Comparison of ENCODE assay signal across 8 cellular contexts in the genomic region with DNA sequence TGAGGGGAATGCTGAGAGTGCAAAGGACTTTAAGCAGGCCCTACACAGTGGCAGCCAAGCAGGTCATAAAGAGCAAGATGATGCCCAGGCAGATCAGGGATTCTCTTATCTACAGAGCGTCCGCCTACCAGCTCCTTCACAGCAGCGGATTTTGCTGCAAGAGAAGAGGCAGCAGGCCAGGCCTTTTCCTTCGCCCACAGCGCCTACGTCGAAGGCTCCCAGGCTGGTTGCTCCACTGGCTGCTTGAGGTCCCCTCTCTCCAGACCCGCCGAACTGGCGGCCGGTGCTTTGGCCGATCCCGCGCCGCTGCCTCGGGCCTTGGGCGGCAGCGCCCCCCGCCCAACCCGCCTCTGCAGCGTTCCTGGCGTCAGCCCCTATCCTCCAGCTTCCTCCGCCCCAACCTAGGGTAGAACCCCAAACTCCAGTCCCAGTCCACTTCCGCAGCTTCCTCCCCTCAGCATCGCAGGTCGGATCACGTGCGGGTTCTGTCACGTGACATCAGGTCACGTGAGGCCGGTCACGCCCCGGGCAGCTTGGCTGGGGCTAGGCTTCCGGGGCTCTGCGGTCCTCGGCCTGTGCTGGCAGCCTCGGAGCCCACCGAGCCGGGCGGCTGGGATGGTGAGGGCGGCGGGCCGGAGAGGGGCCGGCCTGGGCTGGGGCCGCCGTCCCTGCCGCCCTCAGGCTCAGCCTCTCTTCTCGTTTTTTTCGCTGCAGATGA. TPM values are rescaled to one million over a fixed set of nuclear protein-coding genes. Genes with fewer than 3 reads are reported as not detected.
A peak's percentile ranks its signal among the peaks of the same experiment; 100 is the strongest.
DNase-seq lines count a peak whose midpoint lies in the region; ATAC-seq and TF ChIP-seq lines count a peak whose summit lies in the region.
"Not testable (repeated sequence)": the region's sequence is repeated elsewhere in the genome, so short reads cannot be mapped to it uniquely, and the experiment has no call there.

WASHC2C (plus strand) TSS at position 564 of the 718 bp plus-strand sequence; CDS start at position 616, 52 bp downstream.

- H3F3A ChIP-seq in GM23338 (replicated peaks; ENCODE audit: low read depth), result not testable (repeated sequence)

- H3K4me1 ChIP-seq in GM23338 (ENCODE audit: insufficient read depth); Karpas-422 (ENCODE audit: low read length): not testable (repeated sequence)

- H3K9me3 ChIP-seq in Karpas-422 (ENCODE audit: low read length), result not testable (repeated sequence)

- not testable (repeated sequence) for H3K27me3 ChIP-seq in GM23338 (ENCODE audit: insufficient read depth); Karpas-422 (ENCODE audit: low read length)

- H3K4me1 Mint-ChIP-seq in GM23338; activated T-helper 2 cell treated with anti-CD3 and anti-CD28 coated beads, Interferon-gamma antibody, Interleukin-2, Interleukin-4, amounts not matched to agents 10 μg/mL and 5 μg/mL and 100 μg/mL, durations not matched to agents 14 hours and 24 hours and 36 hours (ENCODE audit: low read depth): not testable (repeated sequence)

- peak within 1 kb of the TSS; percentile 77 for H3K4me3 Mint-ChIP-seq in GM23338
- peak within 1 kb of the TSS; percentile 82 for H3K4me3 Mint-ChIP-seq in activated T-helper 2 cell treated with anti-CD3 and anti-CD28 coated beads, Interferon-gamma antibody, Interleukin-2, Interleukin-4, amounts not matched to agents 10 μg/mL and 5 μg/mL and 100 μg/mL, durations not matched to agents 14 hours and 24 hours and 36 hours (ENCODE audit: low read depth)

- not testable (repeated sequence) for H3K9me2 ChIP-seq in GM23338 (ENCODE audit: insufficient read depth); Karpas-422 (replicated peaks; ENCODE audit: insufficient read depth, low read length)

- H3K9ac ChIP-seq in Karpas-422 (ENCODE audit: low read length), result peak within 1 kb of the TSS; percentile 78

- not testable (repeated sequence) for H3K79me2 ChIP-seq in GM23338 (replicated peaks; ENCODE audit: insufficient read depth); Karpas-422 (ENCODE audit: low read length)

- not testable (repeated sequence) for H2AFZ ChIP-seq in GM23338
- peak within 1 kb of the TSS; percentile 81; the same call in 1 of the 2 replicates for H2AFZ ChIP-seq in Karpas-422 (ENCODE audit: low read length)

- ATAC-seq in GM23338, result peak; percentile 91

- not testable (repeated sequence) for TF ChIP-seq CTCF in GM23338 (conservative IDR thresholded peaks at IDR 0.05; ENCODE audit: low read depth in 2 of 2)

- H3K36me3 Mint-ChIP-seq in GM23338 (ENCODE audit: low read depth); activated T-helper 2 cell treated with anti-CD3 and anti-CD28 coated beads, Interferon-gamma antibody, Interleukin-2, Interleukin-4, amounts not matched to agents 10 μg/mL and 5 μg/mL and 100 μg/mL, durations not matched to agents 14 hours and 24 hours and 36 hours (ENCODE audit: low read depth): not testable (repeated sequence)

- H3K27me3 Mint-ChIP-seq in GM23338 (ENCODE audit: insufficient read depth, low read depth, poor library complexity); activated T-helper 2 cell treated with anti-CD3 and anti-CD28 coated beads, Interferon-gamma antibody, Interleukin-2, Interleukin-4, amounts not matched to agents 10 μg/mL and 5 μg/mL and 100 μg/mL, durations not matched to agents 14 hours and 24 hours and 36 hours (ENCODE audit: low read depth): not testable (repeated sequence)

- H3K4me2 ChIP-seq in GM23338, result peak within 1 kb of the TSS; percentile 84
- H3K4me2 ChIP-seq in Karpas-422 (ENCODE audit: low read depth, low read length, poor library complexity, severe bottlenecking), result peak within 1 kb of the TSS; percentile 80

- not testable (repeated sequence) for H3K27ac Mint-ChIP-seq in GM23338
- H3K27ac Mint-ChIP-seq in activated T-helper 2 cell treated with anti-CD3 and anti-CD28 coated beads, Interferon-gamma antibody, Interleukin-2, Interleukin-4, amounts not matched to agents 10 μg/mL and 5 μg/mL and 100 μg/mL, durations not matched to agents 14 hours and 24 hours and 36 hours, result peak within 1 kb of the TSS; percentile 73

- DNase-seq in Daoy (ENCODE audit: low read depth) (peak; percentile 91), GM23338 (ENCODE audit: low spot score) (peak; percentile 83), Karpas-422 (peak; percentile 97), SHP77 (lab: John Stamatoyannopoulos, UW) (peak; percentile 25 to 31), fibroblast of gingiva (ENCODE audit: low read depth) (peak; percentile 92), myocyte (ENCODE audit: low read depth) (peak; percentile 84)
- DNase-seq in activated T-helper 2 cell treated with anti-CD3 and anti-CD28 coated beads, Interferon-gamma antibody, Interleukin-2, Interleukin-4, amounts not matched to agents 10 μg/mL and 5 μg/mL and 100 μg/mL, durations not matched to agents 14 hours and 24 hours and 36 hours (ENCODE audit: low spot score), result peak; percentile 97
- DNase-seq in stimulated activated CD8-positive, alpha-beta memory T cell treated with anti-CD3 and anti-CD28 coated beads, Interleukin-7, amount 100 ng/mL, for 4 hours (ENCODE audit: low read depth in 2 of 2), result peak; percentile 83 to 89

- 0 out of 2 replicates have a peak within 1 kb of the TSS, but pooled peaks have one; percentile 32 for H3K27ac ChIP-seq in GM23338 (ENCODE audit: low read depth)
- H3K27ac ChIP-seq in Karpas-422 (ENCODE audit: low read length), result not testable (repeated sequence)

- H3K4me3 ChIP-seq in GM23338 (peak within 1 kb of the TSS; percentile 83), Karpas-422 (ENCODE audit: low read length) (peak within 1 kb of the TSS; percentile 73)

- not testable (repeated sequence) for H4K20me1 ChIP-seq in GM23338 (replicated peaks; ENCODE audit: insufficient read depth); Karpas-422 (ENCODE audit: insufficient read depth, low read depth, low read length)

- not testable (repeated sequence) for H3K9me3 Mint-ChIP-seq in GM23338; activated T-helper 2 cell treated with anti-CD3 and anti-CD28 coated beads, Interferon-gamma antibody, Interleukin-2, Interleukin-4, amounts not matched to agents 10 μg/mL and 5 μg/mL and 100 μg/mL, durations not matched to agents 14 hours and 24 hours and 36 hours

- not testable (repeated sequence) for H3K36me3 ChIP-seq in GM23338 (ENCODE audit: insufficient read depth); Karpas-422 (ENCODE audit: insufficient read depth, low read length)

- intact Hi-C loops in activated T-helper 2 cell treated with anti-CD3 and anti-CD28 coated beads, Interferon-gamma antibody, Interleukin-2, Interleukin-4, amounts not matched to agents 10 μg/mL and 5 μg/mL and 100 μg/mL, durations not matched to agents 14 hours and 24 hours and 36 hours (cut with micrococcal nuclease), result not testable (repeated sequence)

TF ChIP-seq in GM23338, 12 proteins besides CTCF, POLR2A, EP300 and RAD21:
- TF ChIP-seq, protein P1, sequence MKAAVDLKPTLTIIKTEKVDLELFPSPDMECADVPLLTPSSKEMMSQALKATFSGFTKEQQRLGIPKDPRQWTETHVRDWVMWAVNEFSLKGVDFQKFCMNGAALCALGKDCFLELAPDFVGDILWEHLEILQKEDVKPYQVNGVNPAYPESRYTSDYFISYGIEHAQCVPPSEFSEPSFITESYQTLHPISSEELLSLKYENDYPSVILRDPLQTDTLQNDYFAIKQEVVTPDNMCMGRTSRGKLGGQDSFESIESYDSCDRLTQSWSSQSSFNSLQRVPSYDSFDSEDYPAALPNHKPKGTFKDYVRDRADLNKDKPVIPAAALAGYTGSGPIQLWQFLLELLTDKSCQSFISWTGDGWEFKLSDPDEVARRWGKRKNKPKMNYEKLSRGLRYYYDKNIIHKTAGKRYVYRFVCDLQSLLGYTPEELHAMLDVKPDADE (IDR thresholded peaks at IDR 0.05), result peak; percentile 79
- 0 out of 2 replicates have a peak, but pooled peaks have one; percentile 34 for TF ChIP-seq CREB1 (CRISPR knock-in tag; IDR thresholded peaks at IDR 0.05; ENCODE audit: low read depth)

RNA-seq across cellular contexts. Expression of gene WASHC2C, which starts in this region (rescaled TPM):
- 11.6 and 15.6 TPM in 2 replicates for total RNA-seq in Daoy (2014; rRNA removed; shearing (Covaris generic))
- 23.8 and 25.2 TPM in 2 replicates for total RNA-seq in GM23338 (2014; rRNA removed; shearing (Covaris generic))
- polyA plus RNA-seq in GM23338 (2016; fragmentation: Nextera tagmentation; extraction: Ambion mirVana), result 13.5 and 16.2 TPM in 2 replicates
- total RNA-seq in Karpas-422 (2014; rRNA removed; shearing (Covaris generic); ENCODE audit: low replicate concordance), result 30.7 and 30.9 TPM in 2 replicates
- total RNA-seq in activated T-helper 2 cell treated with anti-CD3 and anti-CD28 coated beads, Interferon-gamma antibody, Interleukin-2, Interleukin-4, amounts not matched to agents 10 μg/mL and 5 μg/mL and 100 μg/mL, durations not matched to agents 14 hours and 24 hours and 36 hours, result 25.0 and 26.8 TPM in 2 replicates
- 39.3 and 42.7 TPM in 2 replicates for total RNA-seq in myocyte
- polyA plus RNA-seq in myocyte (2012), result 24.0 TPM

Comparison
In these comparisons a context has a peak if more than half of its experiments do, and no peak if none do; other contexts are left out.
1. DNase-seq: peak in every context shown above with its lines; median percentile 97 in Karpas-422; 97 in activated T-helper 2 cell treated with anti-CD3 and anti-CD28 coated beads, Interferon-gamma antibody, Interleukin-2, Interleukin-4, amounts not matched to agents 10 μg/mL and 5 μg/mL and 100 μg/mL, durations not matched to agents 14 hours and 24 hours and 36 hours; 92 in fibroblast of gingiva; 91 in Daoy; 86 in stimulated activated CD8-positive, alpha-beta memory T cell treated with anti-CD3 and anti-CD28 coated beads, Interleukin-7, amount 100 ng/mL, for 4 hours; 84 in myocyte; 83 in GM23338; 28 in SHP77.